ENCODE assay signal across 2 cellular contexts in the genomic region with DNA sequence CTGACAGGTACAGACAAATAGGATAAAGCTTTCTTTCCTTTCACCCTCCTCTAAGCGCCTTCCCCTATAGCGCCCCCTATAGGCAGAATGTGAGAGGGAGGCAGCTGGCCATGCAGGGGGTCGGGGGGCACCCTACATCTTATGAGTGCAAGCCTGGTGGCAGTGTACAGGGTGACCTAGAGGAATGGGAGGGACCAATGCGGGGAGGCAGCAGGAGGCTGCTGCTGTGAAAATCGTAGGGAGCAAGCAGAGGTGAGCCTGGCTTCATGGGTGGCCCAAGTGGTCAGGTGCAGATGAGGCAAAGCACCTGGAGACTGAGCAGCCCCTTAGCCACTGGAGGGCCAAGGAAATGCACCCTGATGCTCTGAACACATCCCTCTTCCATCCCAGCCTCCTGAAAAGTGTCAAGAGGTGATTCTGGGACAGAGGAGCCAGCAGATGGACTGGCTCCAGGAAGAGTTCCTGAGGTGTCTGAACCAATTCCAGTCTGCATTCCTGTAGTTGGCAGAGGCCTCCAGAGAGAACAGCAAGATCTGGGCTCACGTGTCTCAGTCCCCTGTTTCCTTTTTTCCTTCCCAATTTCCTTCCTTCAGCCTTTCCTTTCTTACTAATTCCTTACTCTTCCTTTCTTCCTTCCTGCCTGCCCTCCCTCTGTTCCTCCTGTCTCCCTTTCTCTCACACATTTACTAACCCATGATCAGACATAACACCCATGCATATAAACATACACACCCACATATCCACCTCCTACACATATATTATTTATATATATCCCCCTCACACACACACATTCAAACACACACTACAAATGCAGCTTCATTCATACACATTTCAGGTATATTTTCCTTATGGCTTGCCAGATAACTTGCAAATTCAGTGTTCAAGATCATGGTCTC.
TF ChIP-seq lines count a peak whose summit lies in the region.

No MANE protein-coding gene starts in this region.

TF ChIP-seq in HEK293, 187 proteins besides CTCF, POLR2A, EP300 and RAD21 (continued from another document):
- peak; percentile 25; the same call in 1 of the 2 replicates for TF ChIP-seq ZIC2 (tag by site-specific recombination; IDR thresholded peaks at IDR 0.05)
- peak; percentile 81 for TF ChIP-seq ZFHX2 (tag by site-specific recombination; conservative IDR thresholded peaks at IDR 0.05)
- peak; percentile 85 for TF ChIP-seq EGR2 (tag by site-specific recombination; IDR thresholded peaks at IDR 0.05; ENCODE audit: low read depth)
- TF ChIP-seq, protein P1, sequence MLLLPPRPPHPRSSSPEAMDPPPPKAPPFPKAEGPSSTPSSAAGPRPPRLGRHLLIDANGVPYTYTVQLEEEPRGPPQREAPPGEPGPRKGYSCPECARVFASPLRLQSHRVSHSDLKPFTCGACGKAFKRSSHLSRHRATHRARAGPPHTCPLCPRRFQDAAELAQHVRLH (tag by site-specific recombination; IDR thresholded peaks at IDR 0.05), result peak; percentile 63; the same call in 1 of the 2 replicates
- TF ChIP-seq GLIS2 (tag by site-specific recombination; IDR thresholded peaks at IDR 0.05), result 0 out of 2 replicates have a peak, but pooled peaks have one; percentile 11
- no peak for TF ChIP-seq ZNF394 (tag by site-specific recombination; IDR thresholded peaks at IDR 0.05; ENCODE audit: borderline replicate concordance)
- no peak for TF ChIP-seq ZBTB7A (tag by site-specific recombination; IDR thresholded peaks at IDR 0.05; ENCODE audit: low read depth)

TF ChIP-seq in GM12878, 131 proteins besides CTCF, POLR2A, EP300 and RAD21 (continued from another document):
- TF ChIP-seq, protein P2, sequence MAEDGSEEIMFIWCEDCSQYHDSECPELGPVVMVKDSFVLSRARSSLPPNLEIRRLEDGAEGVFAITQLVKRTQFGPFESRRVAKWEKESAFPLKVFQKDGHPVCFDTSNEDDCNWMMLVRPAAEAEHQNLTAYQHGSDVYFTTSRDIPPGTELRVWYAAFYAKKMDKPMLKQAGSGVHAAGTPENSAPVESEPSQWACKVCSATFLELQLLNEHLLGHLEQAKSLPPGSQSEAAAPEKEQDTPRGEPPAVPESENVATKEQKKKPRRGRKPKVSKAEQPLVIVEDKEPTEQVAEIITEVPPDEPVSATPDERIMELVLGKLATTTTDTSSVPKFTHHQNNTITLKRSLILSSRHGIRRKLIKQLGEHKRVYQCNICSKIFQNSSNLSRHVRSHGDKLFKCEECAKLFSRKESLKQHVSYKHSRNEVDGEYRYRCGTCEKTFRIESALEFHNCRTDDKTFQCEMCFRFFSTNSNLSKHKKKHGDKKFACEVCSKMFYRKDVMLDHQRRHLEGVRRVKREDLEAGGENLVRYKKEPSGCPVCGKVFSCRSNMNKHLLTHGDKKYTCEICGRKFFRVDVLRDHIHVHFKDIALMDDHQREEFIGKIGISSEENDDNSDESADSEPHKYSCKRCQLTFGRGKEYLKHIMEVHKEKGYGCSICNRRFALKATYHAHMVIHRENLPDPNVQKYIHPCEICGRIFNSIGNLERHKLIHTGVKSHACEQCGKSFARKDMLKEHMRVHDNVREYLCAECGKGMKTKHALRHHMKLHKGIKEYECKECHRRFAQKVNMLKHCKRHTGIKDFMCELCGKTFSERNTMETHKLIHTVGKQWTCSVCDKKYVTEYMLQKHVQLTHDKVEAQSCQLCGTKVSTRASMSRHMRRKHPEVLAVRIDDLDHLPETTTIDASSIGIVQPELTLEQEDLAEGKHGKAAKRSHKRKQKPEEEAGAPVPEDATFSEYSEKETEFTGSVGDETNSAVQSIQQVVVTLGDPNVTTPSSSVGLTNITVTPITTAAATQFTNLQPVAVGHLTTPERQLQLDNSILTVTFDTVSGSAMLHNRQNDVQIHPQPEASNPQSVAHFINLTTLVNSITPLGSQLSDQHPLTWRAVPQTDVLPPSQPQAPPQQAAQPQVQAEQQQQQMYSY (CRISPR knock-in tag; IDR thresholded peaks at IDR 0.05), result no peak
- TF ChIP-seq EGR1 (IDR thresholded peaks at IDR 0.05; ENCODE audit: borderline replicate concordance in 1 of 2, low read depth in 2 of 2, low read length in 2 of 2), result no peak
- no peak for TF ChIP-seq EZH2 (IDR thresholded peaks at IDR 0.05; ENCODE audit: borderline replicate concordance, control insufficient read depth, low read depth, low read length)
- no peak for TF ChIP-seq YBX1 (IDR thresholded peaks at IDR 0.05)
- no peak for TF ChIP-seq TCF3 (IDR thresholded peaks at IDR 0.05; ENCODE audit: borderline replicate concordance, insufficient read depth, low read depth, low read length)
- TF ChIP-seq, protein P3, sequence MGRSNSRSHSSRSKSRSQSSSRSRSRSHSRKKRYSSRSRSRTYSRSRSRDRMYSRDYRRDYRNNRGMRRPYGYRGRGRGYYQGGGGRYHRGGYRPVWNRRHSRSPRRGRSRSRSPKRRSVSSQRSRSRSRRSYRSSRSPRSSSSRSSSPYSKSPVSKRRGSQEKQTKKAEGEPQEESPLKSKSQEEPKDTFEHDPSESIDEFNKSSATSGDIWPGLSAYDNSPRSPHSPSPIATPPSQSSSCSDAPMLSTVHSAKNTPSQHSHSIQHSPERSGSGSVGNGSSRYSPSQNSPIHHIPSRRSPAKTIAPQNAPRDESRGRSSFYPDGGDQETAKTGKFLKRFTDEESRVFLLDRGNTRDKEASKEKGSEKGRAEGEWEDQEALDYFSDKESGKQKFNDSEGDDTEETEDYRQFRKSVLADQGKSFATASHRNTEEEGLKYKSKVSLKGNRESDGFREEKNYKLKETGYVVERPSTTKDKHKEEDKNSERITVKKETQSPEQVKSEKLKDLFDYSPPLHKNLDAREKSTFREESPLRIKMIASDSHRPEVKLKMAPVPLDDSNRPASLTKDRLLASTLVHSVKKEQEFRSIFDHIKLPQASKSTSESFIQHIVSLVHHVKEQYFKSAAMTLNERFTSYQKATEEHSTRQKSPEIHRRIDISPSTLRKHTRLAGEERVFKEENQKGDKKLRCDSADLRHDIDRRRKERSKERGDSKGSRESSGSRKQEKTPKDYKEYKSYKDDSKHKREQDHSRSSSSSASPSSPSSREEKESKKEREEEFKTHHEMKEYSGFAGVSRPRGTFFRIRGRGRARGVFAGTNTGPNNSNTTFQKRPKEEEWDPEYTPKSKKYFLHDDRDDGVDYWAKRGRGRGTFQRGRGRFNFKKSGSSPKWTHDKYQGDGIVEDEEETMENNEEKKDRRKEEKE (IDR thresholded peaks at IDR 0.05), result no peak
TF ChIP-seq in GM12878: peak in this region for 0.
